Comparison of ENCODE assay signal across 26 cellular contexts in the genomic region with DNA sequence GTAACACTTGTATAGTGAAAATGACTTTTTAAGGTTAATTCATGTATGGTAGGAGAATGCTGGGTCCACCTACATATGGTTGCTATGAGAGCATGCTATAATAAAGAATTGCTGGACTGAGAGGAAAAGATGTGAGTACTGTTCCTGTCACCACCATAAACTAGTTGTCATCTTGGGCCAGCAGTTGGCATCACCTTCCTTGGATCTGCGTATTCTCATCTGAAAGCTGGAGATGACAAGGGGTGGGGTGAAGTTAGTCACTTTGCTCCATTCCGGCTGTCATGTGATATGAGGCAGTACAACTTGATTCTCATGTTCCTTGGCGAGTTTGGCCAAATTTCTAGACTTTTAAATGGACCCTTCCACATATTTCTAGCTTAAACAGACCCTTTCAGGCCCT. TPM values are rescaled to one million over a fixed set of nuclear protein-coding genes. Genes with fewer than 3 reads are reported as not detected.
"Had no signal": no experiment of that assay in that cellular context is flagged by ENCODE, and none has a peak within 500 bp of the region (broad histone marks: within the 10 kb centered on the region; RNA-seq: fewer than 3 reads in every experiment).

No MANE protein-coding gene starts in this region.

- FAIRE-seq: pancreas had no signal

- ATAC-seq: gastroesophageal sphincter; lower lobe of right lung; natural killer cell treated with Interleukin-12 subunit alpha and Interleukin-12 subunit beta and Interleukin-15 and Interleukin-18, amount 100 ng/mL, for 72 hours; pancreas; right lobe of liver; stimulated activated memory B cell treated with anti-CD40 and anti-IgM and Interleukin-4, amounts not matched to agents 10 μg/mL and 1 μg/mL and 100 μg/mL, for 72 hours had no signal

- H3K9me3 ChIP-seq: esophagus squamous epithelium, gastroesophageal sphincter, lower lobe of right lung, pancreas, right lobe of liver, spleen, thoracic aorta had no signal

- H3K27ac ChIP-seq: epithelial cell of prostate, esophagus squamous epithelium, gastroesophageal sphincter, lower lobe of right lung, neural progenitor cell, pancreas, right lobe of liver, spleen, thoracic aorta had no signal

- H3K36me3 Mint-ChIP-seq: mesothelial cell of epicardium; natural killer cell treated with Interleukin-12 subunit alpha and Interleukin-12 subunit beta and Interleukin-15 and Interleukin-18, amount 100 ng/mL, for 72 hours had no signal

- DNase-seq: caudate nucleus; effector memory CD4-positive, alpha-beta T cell; esophagus squamous epithelium; foreskin fibroblast; glutamatergic neuron; hippocampal formation; lower lobe of right lung; nucleus accumbens; pancreas; right lobe of liver; spleen; stimulated activated CD4-positive, alpha-beta T cell treated with anti-CD3 and anti-CD28 coated beads, Interleukin-15, amount 100 ng/mL, for 24 hours; stimulated activated CD4-positive, alpha-beta T cell treated with anti-CD3 and anti-CD28 coated beads, Interleukin-1b, Interleukin-23, amount 100 ng/mL, for 48 hours; stimulated activated CD4-positive, alpha-beta T cell treated with anti-CD3 and anti-CD28 coated beads, Interleukin-4, amount 100 ng/mL, for 24 hours; trophoblast cell had no signal

- H3K4me3 ChIP-seq: esophagus squamous epithelium, gastroesophageal sphincter, lower lobe of right lung, neural progenitor cell, pancreas, right lobe of liver, spleen, thoracic aorta had no signal

- H3K27ac Mint-ChIP-seq: memory B cell; mesothelial cell of epicardium; natural killer cell treated with Interleukin-12 subunit alpha and Interleukin-12 subunit beta and Interleukin-15 and Interleukin-18, amount 100 ng/mL, for 72 hours; neural progenitor cell; progenitor cell of endocrine pancreas; stimulated activated memory B cell treated with anti-CD40 and anti-IgM and Interleukin-4, amounts not matched to agents 10 μg/mL and 1 μg/mL and 100 μg/mL, for 72 hours; stimulated activated naive CD8-positive, alpha-beta T cell treated with anti-CD3 and anti-CD28 coated beads, Interleukin-15, Interleukin-2, amounts not matched to agents 100 ng/mL and 50 ng/mL, for 24 hours had no signal

- H3K4me1 ChIP-seq: esophagus squamous epithelium, gastroesophageal sphincter, neural progenitor cell, right lobe of liver had no signal

- H3K27me3 ChIP-seq: gastroesophageal sphincter, neural progenitor cell, pancreas, right lobe of liver, spleen had no signal

- H3K36me3 ChIP-seq: esophagus squamous epithelium, gastroesophageal sphincter, lower lobe of right lung, neural progenitor cell, pancreas, right lobe of liver, thoracic aorta had no signal

- H3K9me3 Mint-ChIP-seq: memory B cell; mesothelial cell of epicardium; natural killer cell treated with Interleukin-12 subunit alpha and Interleukin-12 subunit beta and Interleukin-15 and Interleukin-18, amount 100 ng/mL, for 72 hours; stimulated activated memory B cell treated with anti-CD40 and anti-IgM and Interleukin-4, amounts not matched to agents 10 μg/mL and 1 μg/mL and 100 μg/mL, for 72 hours; stimulated activated naive CD8-positive, alpha-beta T cell treated with anti-CD3 and anti-CD28 coated beads, Interleukin-15, Interleukin-2, amounts not matched to agents 100 ng/mL and 50 ng/mL, for 24 hours had no signal

- H3K4me1 Mint-ChIP-seq: mesothelial cell of epicardium had no signal

- H3K4me3 Mint-ChIP-seq: memory B cell; mesothelial cell of epicardium; natural killer cell treated with Interleukin-12 subunit alpha and Interleukin-12 subunit beta and Interleukin-15 and Interleukin-18, amount 100 ng/mL, for 72 hours; neural progenitor cell; stimulated activated memory B cell treated with anti-CD40 and anti-IgM and Interleukin-4, amounts not matched to agents 10 μg/mL and 1 μg/mL and 100 μg/mL, for 72 hours; stimulated activated naive CD8-positive, alpha-beta T cell treated with anti-CD3 and anti-CD28 coated beads, Interleukin-15, Interleukin-2, amounts not matched to agents 100 ng/mL and 50 ng/mL, for 24 hours had no signal

- H3K27me3 Mint-ChIP-seq: memory B cell; stimulated activated memory B cell treated with anti-CD40 and anti-IgM and Interleukin-4, amounts not matched to agents 10 μg/mL and 1 μg/mL and 100 μg/mL, for 72 hours had no signal

RNA-seq across cellular contexts. Expression of a gene that starts 33.3 kb away (rescaled TPM):
- total RNA-seq: chondrocyte had no signal
